ENCODE assay signal across 11 cellular contexts in genomic region chr2:74373985-74374384, GRCh38. TPM values are rescaled to one million over a fixed set of nuclear protein-coding genes. Genes with fewer than 3 reads are reported as not detected.
DNase-seq lines count a peak whose midpoint lies in the region; FAIRE-seq and TF ChIP-seq lines count a peak whose summit lies in the region.
"Had no signal": no experiment of that assay in that cellular context is flagged by ENCODE, and none has a peak within 500 bp of the region (broad histone marks: within the 10 kb centered on the region; RNA-seq: fewer than 3 reads in every experiment).

No MANE protein-coding gene starts in this region.

- no peak for FAIRE-seq in H1 (lab: Jason Lieb, UNC)
- FAIRE-seq: A204.1 had no signal

- H2AFZ ChIP-seq in H1 (ENCODE audit: low read length) (no peak overlapping the region), OCI-LY7 (ENCODE audit: low read length) (no peak overlapping the region)

- 73% methylated on average over 6 of the region's 8 CpGs; no CpG with 5 or more reads in 1 of the 2 experiments for WGBS in H1 (ENCODE audit: extremely low coverage in 1 of 2, insufficient coverage in 1 of 2, insufficient read length in 1 of 2, insufficient replicate concordance in 2 of 2, low coverage in 1 of 2, low lambda C conversion rate in 2 of 2, missing lambda C conversion rate in 1 of 2), 2 experiments

- H3K36me3 Mint-ChIP-seq in CD4-positive, alpha-beta memory T cell = peaks cover 62 to 74% of the 10 kb centered on the region in 2 donors

- no peak overlapping the region for H3K23ac ChIP-seq in H1 (ENCODE audit: insufficient read length)

- H3K23me2 ChIP-seq in H1 (ENCODE audit: low read depth, low read length) = peaks cover 5% of the 10 kb centered on the region

- no peak overlapping the region for H2AK5ac ChIP-seq in H1 (ENCODE audit: low read depth, low read length)

- H2BK120ac ChIP-seq in H1 (replicated peaks; ENCODE audit: low read depth, low read length) = no peak overlapping the region

- in situ Hi-C loops in GM13977 (cut with MboI; ENCODE audit: low pct_unique_long_range_greater_than_20kb, low sequenced_read_pairs, unreplicated experiment) = no loop called here

- peaks cover 9 to 21% (median 12%) of the 10 kb centered on the region in 4 experiments for H3K4me1 ChIP-seq in H1 (replicated peaks in 1 of 4; ENCODE audit: control insufficient read depth in 3 of 4, insufficient read depth in 4 of 4, low read length in 3 of 4)
- H3K4me1 ChIP-seq in CD4-positive, alpha-beta memory T cell (ENCODE audit: insufficient read depth, low read length) = no peaks in the 10 kb centered on the region
- no peaks in the 10 kb centered on the region for H3K4me1 ChIP-seq in OCI-LY7 (ENCODE audit: insufficient read depth, low read length, poor library complexity, severe bottlenecking)

- H3K9ac ChIP-seq in H1 (replicated peaks in 1 of 4; ENCODE audit: extremely low read depth in 1 of 4, low read depth in 3 of 4, low read length in 3 of 4) = peak overlapping the region in 2 of 4 experiments; percentile 6 to 49; a peak in 3 of 7 replicates

- H4K91ac ChIP-seq in H1 (replicated peaks; ENCODE audit: insufficient read length, low read length) = peak overlapping the region; percentile 34

- H3K9me2 ChIP-seq in OCI-LY7 (ENCODE audit: insufficient read depth, low read length) = no peaks in the 10 kb centered on the region

- intact Hi-C loops in CD4-positive, alpha-beta memory T cell (cut with micrococcal nuclease) = no loop called here
- intact Hi-C loops in OCI-LY7 (cut with micrococcal nuclease; ENCODE audit: unreplicated experiment) = no loop called here

- H3K14ac ChIP-seq in H1 (ENCODE audit: insufficient read length) = no peak overlapping the region

- H3K18ac ChIP-seq in H1 (ENCODE audit: extremely low read depth, low read length) = no peak overlapping the region

- TF ChIP-seq EP300 in H1 (IDR thresholded peaks at IDR 0.05; ENCODE audit: borderline replicate concordance in 1 of 2, low read depth in 2 of 2, low read length in 2 of 2) = no peak

- H3K36me3 ChIP-seq in H1 (ENCODE audit: control insufficient read depth in 2 of 4, insufficient read depth in 4 of 4, low read length in 3 of 4) (peaks cover 16 to 40% (median 31%) of the 10 kb centered on the region in 4 experiments), OCI-LY7 (ENCODE audit: insufficient read depth, low read length) (peaks cover 38% of the 10 kb centered on the region)
- H3K36me3 ChIP-seq in CD4-positive, alpha-beta memory T cell (ENCODE audit: insufficient read depth, low read length) = peaks cover 42% of the 10 kb centered on the region

- H3K4me2 ChIP-seq in H1 (ENCODE audit: insufficient read depth in 1 of 2, low read depth in 2 of 2, low read length in 2 of 2) (peak overlapping the region; percentile 69 to 71), OCI-LY7 (ENCODE audit: low read length) (no peak overlapping the region)

- POLR2A ChIA-PET in H1 (lab: Charles Lee; ENCODE audit: partially characterized antibody) = interaction anchor here (1.0 to 1.9 kb wide), 3 partner anchors 8 to 150 kb away, joined by 3 to 8 read pairs (median 6); no protein-coding TSS in a partner anchor
- POLR2A ChIA-PET in CD4-positive, alpha-beta memory T cell (lab: Charles Lee; ENCODE audit: partially characterized antibody) = no interaction called here
- POLR2A ChIA-PET in OCI-LY7 (lab: Charles Lee) = no interaction called here

- H3K9me3 Mint-ChIP-seq in CD4-positive, alpha-beta memory T cell = peaks cover 0 to 2% (median 0%) of the 10 kb centered on the region in 8 donors
- H3K9me3 Mint-ChIP-seq: T-cell had no signal

- H3K79me1 ChIP-seq in H1 (ENCODE audit: low read depth, low read length) = peaks cover 24% of the 10 kb centered on the region

- peak; percentile 6 for DNase-seq in NCI-H2107 treated with DMSO at 0.1 percent for 48 hours (lab: John Stamatoyannopoulos, UW; ENCODE audit: unreplicated experiment)
- DNase-seq in NCI-H2107 (lab: John Stamatoyannopoulos, UW) = no peak
- peak in 1 of 2 experiments; percentile 47 for DNase-seq in H1 (ENCODE audit: low read depth in 1 of 2, low spot score in 2 of 2)
- peak; percentile 36 for DNase-seq in left kidney (ENCODE audit: low read depth, low spot score)
- DNase-seq in substantia nigra (lab: John Stamatoyannopoulos, UW) = peak in 11 of 49 donors; percentile 14 to 53 (median 28)
- no peak for DNase-seq in CD4-positive, alpha-beta memory T cell
- DNase-seq in OCI-LY7 (ENCODE audit: low spot score) = no peak
- DNase-seq in GM13977 (ENCODE audit: low spot score) = no peak
- DNase-seq: NCI-H446, T-cell had no signal

- no peak overlapping the region for H2BK20ac ChIP-seq in H1 (ENCODE audit: low read length)

- H3K4me3 ChIP-seq in H1 (ENCODE audit: extremely low read depth in 1 of 4, insufficient read depth in 2 of 4, low read depth in 3 of 4, low read length in 4 of 4) (peak overlapping the region; percentile 27 to 59 (median 53); a peak in 7 of 8 replicates), OCI-LY7 (ENCODE audit: low read depth, low read length, poor library complexity, severe bottlenecking) (no peak overlapping the region)
- no peak overlapping the region for H3K4me3 ChIP-seq in CD4-positive, alpha-beta memory T cell (ENCODE audit: low read length in 2 of 2)

- peaks cover 3 to 21% of the 10 kb centered on the region in 2 experiments for H4K20me1 ChIP-seq in H1 (replicated peaks in 1 of 2; ENCODE audit: control insufficient read depth in 1 of 2, insufficient read depth in 2 of 2, low read length in 2 of 2)
- no peaks in the 10 kb centered on the region for H4K20me1 ChIP-seq in OCI-LY7 (ENCODE audit: insufficient read depth, low read length)

- H3K9me3 ChIP-seq in H1 (ENCODE audit: insufficient read depth in 2 of 2, low read depth in 1 of 2, low read length in 1 of 2) (no peaks in the 10 kb centered on the region), OCI-LY7 (ENCODE audit: low read length) (no peaks in the 10 kb centered on the region)
- H3K9me3 ChIP-seq in CD4-positive, alpha-beta memory T cell (ENCODE audit: control insufficient read depth in 1 of 2, low read length in 2 of 2) = no peaks in the 10 kb centered on the region

- peaks cover 3 to 11% (median 8%) of the 10 kb centered on the region in 4 donors for H3K4me1 Mint-ChIP-seq in CD4-positive, alpha-beta memory T cell

- no peaks in the 10 kb centered on the region for H3K27me3 ChIP-seq in H1 (replicated peaks in 1 of 4; ENCODE audit: control insufficient read depth in 3 of 4, extremely low read depth in 1 of 4, insufficient read depth in 3 of 4, low read length in 3 of 4)
- H3K27me3 ChIP-seq in CD4-positive, alpha-beta memory T cell (ENCODE audit: insufficient read depth, low read length) = no peaks in the 10 kb centered on the region

- H3K27ac ChIP-seq in H1 (ENCODE audit: low read depth, low read length) (peak overlapping the region; percentile 42; the same call in 1 of the 2 replicates), substantia nigra (ENCODE audit: low read depth, low read length, poor library complexity, severe bottlenecking) (peak overlapping the region; percentile 94), OCI-LY7 (ENCODE audit: low read depth, low read length, poor library complexity, severe bottlenecking) (no peak overlapping the region)
- no peak overlapping the region for H3K27ac ChIP-seq in CD4-positive, alpha-beta memory T cell (ENCODE audit: low read depth, low read length)

- peaks cover 4 to 27% of the 10 kb centered on the region in 2 experiments for H3K79me2 ChIP-seq in H1 (ENCODE audit: control insufficient read depth in 1 of 2, insufficient read depth in 2 of 2, low read length in 2 of 2)
- H3K79me2 ChIP-seq in OCI-LY7 (ENCODE audit: insufficient read depth, low read depth, low read length) = no peaks in the 10 kb centered on the region

- no peak overlapping the region for H3K4ac ChIP-seq in H1 (replicated peaks; ENCODE audit: insufficient read length, low read depth, low read length)

- no peak for TF ChIP-seq RAD21 in H1 (IDR thresholded peaks at IDR 0.05 in 1 of 2, conservative IDR thresholded peaks at IDR 0.05 in 1 of 2; ENCODE audit: low read depth in 2 of 2, low read length in 2 of 2)

- CTCF ChIA-PET in H1 (lab: Charles Lee; ENCODE audit: partially characterized antibody) = interaction anchor here (1.2 to 3.5 kb wide), 4 partner anchors 16 to 81 kb away, joined by 3 to 13 read pairs (median 4); no protein-coding TSS in a partner anchor
- CTCF ChIA-PET in CD4-positive, alpha-beta memory T cell (lab: Charles Lee; ENCODE audit: partially characterized antibody) = no interaction called here
- CTCF ChIA-PET in OCI-LY7 (lab: Charles Lee; ENCODE audit: unreplicated experiment) = no interaction called here

- H2BK12ac ChIP-seq in H1 (ENCODE audit: low read depth, low read length) = peak overlapping the region; percentile 60; the same call in 1 of the 2 replicates

- H2BK5ac ChIP-seq in H1 (ENCODE audit: low read depth, low read length) = peak overlapping the region; percentile 81

- H3K56ac ChIP-seq in H1 (replicated peaks; ENCODE audit: insufficient read length, low read depth, low read length) = no peak overlapping the region

- 0 out of 2 replicates have a peak overlapping the region, but pooled peaks have one; percentile 7 for H4K8ac ChIP-seq in H1 (ENCODE audit: extremely low read depth, insufficient read depth, low read length)

- H3K4me3 Mint-ChIP-seq in CD4-positive, alpha-beta memory T cell = peak overlapping the region in 1 of 8 donors; percentile 42
- H3K4me3 Mint-ChIP-seq: T-cell had no signal

- no peak for TF ChIP-seq POLR2A in H1 (IDR thresholded peaks at IDR 0.05; ENCODE audit: control extremely low read depth in 1 of 2, low read depth in 2 of 2, low read length in 2 of 2)

- TF ChIP-seq CTCF in H1 (IDR thresholded peaks at IDR 0.05; ENCODE audit: control extremely low read depth in 1 of 3, insufficient read depth in 1 of 3, low read depth in 1 of 3, low read length in 3 of 3) = no peak
- no peak for TF ChIP-seq CTCF in OCI-LY7 (conservative IDR thresholded peaks at IDR 0.05; ENCODE audit: low read length)
- TF ChIP-seq CTCF in GM13977 (IDR thresholded peaks at IDR 0.05; ENCODE audit: extremely low read depth, insufficient read depth, missing control alignments) = no peak

- peak overlapping the region in 1 of 7 donors; percentile 13 for H3K27ac Mint-ChIP-seq in CD4-positive, alpha-beta memory T cell
- H3K27ac Mint-ChIP-seq: T-cell had no signal

- no peak overlapping the region for H4K5ac ChIP-seq in H1 (ENCODE audit: insufficient read length, low read depth, low read length)

- no TSS peak for BruUV-seq in OCI-LY7 (replicated peaks; lab: Mats Ljungman, UMichigan)

- H3K27me3 Mint-ChIP-seq in CD4-positive, alpha-beta memory T cell = no peaks in the 10 kb centered on the region
- H3K27me3 Mint-ChIP-seq: T-cell had no signal

- no peak overlapping the region for H2BK15ac ChIP-seq in H1 (ENCODE audit: low read length)

RNA-seq across cellular contexts. Expression of gene DCTN1, which starts 6.1 kb away (rescaled TPM):
- 156 and 162 TPM in 2 replicates for total RNA-seq in H1 (2021; fragmentation: NEBNext Ultra II Directional; extraction: Animal tissue kit (Norgen Biotek cat#: 25700))
- polyA plus RNA-seq in H1 (2011; rRNA removed) = 105 and 155 TPM in 2 replicates
- polyA plus RNA-seq in H1 (2011; cell fraction: cytosol; rRNA removed) = 107 TPM
- polyA plus RNA-seq in H1 (2011; cell fraction: nucleus; rRNA removed) = 222 TPM
- 144 to 178 TPM (median 168 TPM) in 4 replicates for polyA plus RNA-seq in H1 (2012, experiment 1 of 2)
- polyA plus RNA-seq in H1 (2012, experiment 2 of 2) = 77.0 TPM
- polyA plus RNA-seq in H1 (2013, experiment 1 of 2) = 149 TPM
- polyA plus RNA-seq in H1 (2013, experiment 2 of 2) = 148 TPM
- polyA minus RNA-seq in H1 (2011; rRNA and poly(A)+ RNA removed) = 217 and 218 TPM in 2 replicates
- 97.6 TPM for polyA minus RNA-seq in H1 (2011; cell fraction: cytosol; rRNA and poly(A)+ RNA removed)
- polyA minus RNA-seq in H1 (2011; cell fraction: nucleus; rRNA and poly(A)+ RNA removed) = 96.6 TPM
- total RNA-seq in CD4-positive, alpha-beta memory T cell = 100 to 1,000 TPM; 105 to 115 TPM
- polyA plus RNA-seq in CD4-positive, alpha-beta memory T cell = 10 to 100 TPM; 24.4 to 78.0 TPM
- 45.5 and 50.3 TPM in 2 replicates for total RNA-seq in OCI-LY7 (2014; rRNA removed; shearing (Covaris generic))
- 100 and 105 TPM in 2 replicates for total RNA-seq in OCI-LY7 (2022)

RNA-seq across cellular contexts. Expression of gene SLC4A5, which starts 30.8 kb away (rescaled TPM):
- 0.52 and 0.86 TPM in 2 replicates for total RNA-seq in H1 (2021; fragmentation: NEBNext Ultra II Directional; extraction: Animal tissue kit (Norgen Biotek cat#: 25700))
- polyA plus RNA-seq in H1 (2011; rRNA removed) = 0.42 TPM in 2 replicates
- polyA plus RNA-seq in H1 (2011; cell fraction: cytosol; rRNA removed) = 0.62 TPM
- 2.2 TPM for polyA plus RNA-seq in H1 (2011; cell fraction: nucleus; rRNA removed)
- polyA plus RNA-seq in H1 (2012, experiment 1 of 2) = 0.43 to 1.1 TPM (median 0.70 TPM) in 4 replicates
- 0.09 TPM for polyA plus RNA-seq in H1 (2012, experiment 2 of 2)
- 0.39 TPM for polyA plus RNA-seq in H1 (2013, experiment 1 of 2)
- polyA plus RNA-seq in H1 (2013, experiment 2 of 2) = 0.18 TPM
- polyA minus RNA-seq in H1 (2011; rRNA and poly(A)+ RNA removed) = 0.56 TPM in 1 of 2 replicates, not detected in the other
- not detected for polyA minus RNA-seq in H1 (2011; cell fraction: cytosol; rRNA and poly(A)+ RNA removed)
- 3.6 TPM for polyA minus RNA-seq in H1 (2011; cell fraction: nucleus; rRNA and poly(A)+ RNA removed)
- 10 to 100 TPM; 10.9 to 11.5 TPM for total RNA-seq in CD4-positive, alpha-beta memory T cell
- polyA plus RNA-seq in CD4-positive, alpha-beta memory T cell = 1 to 10 TPM in 1 of 2 donors, under 1 TPM in 1; 0.25 to 3.4 TPM
- 1.1 and 1.2 TPM in 2 replicates for total RNA-seq in OCI-LY7 (2014; rRNA removed; shearing (Covaris generic))
- total RNA-seq in OCI-LY7 (2022) = 3.4 and 7.0 TPM in 2 replicates

RNA-seq across cellular contexts. Expression of gene C2orf81, which starts 47.4 kb away (rescaled TPM):
- total RNA-seq in H1 (2021; fragmentation: NEBNext Ultra II Directional; extraction: Animal tissue kit (Norgen Biotek cat#: 25700)) = 3.3 and 3.8 TPM in 2 replicates
- polyA plus RNA-seq in H1 (2011; rRNA removed) = 1.6 and 2.4 TPM in 2 replicates
- polyA plus RNA-seq in H1 (2011; cell fraction: cytosol; rRNA removed) = 1.8 TPM
- polyA plus RNA-seq in H1 (2011; cell fraction: nucleus; rRNA removed) = 2.2 TPM
- 1.8 to 4.0 TPM (median 2.7 TPM) in 4 replicates for polyA plus RNA-seq in H1 (2012, experiment 1 of 2)
- 2.5 TPM for polyA plus RNA-seq in H1 (2012, experiment 2 of 2)
- 1.6 TPM for polyA plus RNA-seq in H1 (2013, experiment 1 of 2)
- 1.6 TPM for polyA plus RNA-seq in H1 (2013, experiment 2 of 2)
- polyA minus RNA-seq in H1 (2011; rRNA and poly(A)+ RNA removed) = 0.73 and 0.82 TPM in 2 replicates
- 2.1 TPM for polyA minus RNA-seq in H1 (2011; cell fraction: cytosol; rRNA and poly(A)+ RNA removed)
- 1.7 TPM for polyA minus RNA-seq in H1 (2011; cell fraction: nucleus; rRNA and poly(A)+ RNA removed)
- total RNA-seq in CD4-positive, alpha-beta memory T cell = 1 to 10 TPM; 5.3 to 7.5 TPM
- 1 to 10 TPM; 1.5 to 1.6 TPM for polyA plus RNA-seq in CD4-positive, alpha-beta memory T cell
- 3.2 and 5.5 TPM in 2 replicates for total RNA-seq in OCI-LY7 (2014; rRNA removed; shearing (Covaris generic))
- 20.7 and 22.5 TPM in 2 replicates for total RNA-seq in OCI-LY7 (2022)

RNA-seq across cellular contexts. Expression of gene WDR54, which starts 47.5 kb away (rescaled TPM):
- total RNA-seq in H1 (2021; fragmentation: NEBNext Ultra II Directional; extraction: Animal tissue kit (Norgen Biotek cat#: 25700)) = 41.6 and 45.0 TPM in 2 replicates
- 125 and 142 TPM in 2 replicates for polyA plus RNA-seq in H1 (2011; rRNA removed)
- polyA plus RNA-seq in H1 (2011; cell fraction: cytosol; rRNA removed) = 127 TPM
- polyA plus RNA-seq in H1 (2011; cell fraction: nucleus; rRNA removed) = 148 TPM
- 48.4 to 98.7 TPM (median 88.1 TPM) in 4 replicates for polyA plus RNA-seq in H1 (2012, experiment 1 of 2)
- 87.5 TPM for polyA plus RNA-seq in H1 (2012, experiment 2 of 2)
- 27.2 TPM for polyA plus RNA-seq in H1 (2013, experiment 1 of 2)
- polyA plus RNA-seq in H1 (2013, experiment 2 of 2) = 27.3 TPM
- 107 and 111 TPM in 2 replicates for polyA minus RNA-seq in H1 (2011; rRNA and poly(A)+ RNA removed)
- polyA minus RNA-seq in H1 (2011; cell fraction: cytosol; rRNA and poly(A)+ RNA removed) = 53.3 TPM
- polyA minus RNA-seq in H1 (2011; cell fraction: nucleus; rRNA and poly(A)+ RNA removed) = 41.3 TPM
- 10 to 100 TPM; 36.3 to 41.0 TPM for total RNA-seq in CD4-positive, alpha-beta memory T cell
- polyA plus RNA-seq in CD4-positive, alpha-beta memory T cell = 100 to 1,000 TPM in 1 of 2 donors, 10 to 100 TPM in 1; 56.1 to 107 TPM
- 55.5 and 64.7 TPM in 2 replicates for total RNA-seq in OCI-LY7 (2014; rRNA removed; shearing (Covaris generic))
- 82.5 and 89.5 TPM in 2 replicates for total RNA-seq in OCI-LY7 (2022)

Comparison
In these comparisons a context has a peak if more than half of its experiments do, and no peak if none do; other contexts are left out.
1. DNase-seq: peak in NCI-H2107 treated with DMSO at 0.1 percent for 48 hours (single experiment) and left kidney (single experiment); none in NCI-H2107 (single experiment), CD4-positive, alpha-beta memory T cell (0 of 5), OCI-LY7 (single experiment) and GM13977 (single experiment).
2. H3K27ac ChIP-seq: peak in H1 (single experiment) and substantia nigra (single experiment); none in CD4-positive, alpha-beta memory T cell (single experiment) and OCI-LY7 (single experiment).
3. H3K4me3 ChIP-seq: peak in H1 (4 of 4); none in CD4-positive, alpha-beta memory T cell (0 of 2) and OCI-LY7 (single experiment).